9 cellular contexts compared by ENCODE assay signal in genomic region chr16:89315271-89315670, GRCh38.
A peak's percentile ranks its signal among the peaks of the same experiment; 100 is the strongest.
DNase-seq lines count a peak whose midpoint lies in the region; ATAC-seq and TF ChIP-seq lines count a peak whose summit lies in the region.
"Had no signal": no experiment of that assay in that cellular context is flagged by ENCODE, and none has a peak within 500 bp of the region (broad histone marks: within the 10 kb centered on the region; RNA-seq: fewer than 3 reads in every experiment).

No MANE protein-coding gene starts in this region.

- peak overlapping the region; percentile 87 for H3K27ac ChIP-seq in CD4-positive, alpha-beta memory T cell (ENCODE audit: low read depth, low read length)
- H3K27ac ChIP-seq in PC-3 (ENCODE audit: low read length) (peak overlapping the region; percentile 94), dorsolateral prefrontal cortex (peak overlapping the region in 55 of 59 donors; percentile 8 to 90 (median 75)), osteoblast (ENCODE audit: low read depth, low read length) (peak overlapping the region; percentile 64)

- intact Hi-C loops in CD4-positive, alpha-beta memory T cell (cut with micrococcal nuclease) = loop anchor here (5.0 kb wide), 2 partner anchors 172 to 242 kb away; no protein-coding TSS in a partner anchor
- intact Hi-C loops in PC-3 (cut with micrococcal nuclease) (loop anchor here (5.0 kb wide), 1 partner anchor 187 kb away; no protein-coding TSS in a partner anchor), dorsolateral prefrontal cortex (cut with DNase I) (no loop called here)

- BruUV-seq in PC-3 (replicated peaks; lab: Mats Ljungman, UMichigan) = no TSS peak

- peaks cover 4% of the 10 kb centered on the region for H3F3A ChIP-seq in PC-3 (ENCODE audit: low read length, unreplicated experiment)

- H3K27ac Mint-ChIP-seq in CD4-positive, alpha-beta memory T cell = peak overlapping the region; percentile 95 to 100 (median 98)
- H3K27ac Mint-ChIP-seq: dendritic cell treated with granulocyte-macrophage colony-stimulating factor and Interleukin-4, amounts not matched to agents 40 ng/mL and 50 ng/mL, for 4 days had no signal

- H2AFZ ChIP-seq in PC-3 (ENCODE audit: low read length) (no peak overlapping the region), osteoblast (ENCODE audit: low read length) (no peak overlapping the region)

- no peaks in the 10 kb centered on the region for H3K9me2 ChIP-seq in PC-3 (replicated peaks; ENCODE audit: low read length)

- peak overlapping the region in 1 of 2 donors; percentile 33 for H3K4me3 ChIP-seq in CD4-positive, alpha-beta memory T cell (ENCODE audit: low read length in 2 of 2)
- no peak overlapping the region for H3K4me3 ChIP-seq in PC-3 (ENCODE audit: low read length)
- H3K4me3 ChIP-seq in dorsolateral prefrontal cortex = no peak overlapping the region
- H3K4me3 ChIP-seq in osteoblast (ENCODE audit: insufficient read depth, low read length) = no peak overlapping the region

- TF ChIP-seq CTCF in PC-3 (conservative IDR thresholded peaks at IDR 0.05; ENCODE audit: low read depth, low read length) (no peak), dorsolateral prefrontal cortex (IDR thresholded peaks at IDR 0.05 in 54 of 56, conservative IDR thresholded peaks at IDR 0.05 in 2 of 56; ENCODE audit: low read depth in 1 of 56, partially characterized antibody in 56 of 56) (no peak), osteoblast (IDR thresholded peaks at IDR 0.05; ENCODE audit: extremely low read depth, low read depth, low read length) (no peak)

- H3K79me2 ChIP-seq in PC-3 (ENCODE audit: low read length) (peaks cover 91% of the 10 kb centered on the region), osteoblast (ENCODE audit: insufficient read depth, low read length) (peaks cover 100% of the 10 kb centered on the region)

- peak overlapping the region; percentile 79 to 90 (median 86) for H3K4me3 Mint-ChIP-seq in CD4-positive, alpha-beta memory T cell
- H3K4me3 Mint-ChIP-seq: dendritic cell treated with granulocyte-macrophage colony-stimulating factor and Interleukin-4, amounts not matched to agents 40 ng/mL and 50 ng/mL, for 4 days had no signal

- peak overlapping the region; percentile 69 for H3K9ac ChIP-seq in PC-3 (ENCODE audit: low read length)

- peak overlapping the region; percentile 50 for H3K4me2 ChIP-seq in PC-3 (ENCODE audit: low read length)
- no peak overlapping the region for H3K4me2 ChIP-seq in osteoblast (ENCODE audit: insufficient read depth, low read length)

- H3K27me3 ChIP-seq in CD4-positive, alpha-beta memory T cell (ENCODE audit: insufficient read depth, low read length) = no peaks in the 10 kb centered on the region
- H3K27me3 ChIP-seq in PC-3 (ENCODE audit: low read length) = no peaks in the 10 kb centered on the region
- H3K27me3 ChIP-seq in dorsolateral prefrontal cortex = no peaks in the 10 kb centered on the region
- H3K27me3 ChIP-seq in osteoblast (ENCODE audit: insufficient read depth, low read length) = no peaks in the 10 kb centered on the region

- H3K36me3 ChIP-seq in CD4-positive, alpha-beta memory T cell (ENCODE audit: insufficient read depth, low read length) = peaks cover 16% of the 10 kb centered on the region
- peaks cover 16% of the 10 kb centered on the region; the same call in 1 of the 2 replicates for H3K36me3 ChIP-seq in PC-3 (ENCODE audit: low read depth, low read length)
- peaks cover 13% of the 10 kb centered on the region for H3K36me3 ChIP-seq in osteoblast (ENCODE audit: insufficient read depth, low read length)

- no peak for ATAC-seq in PC-3
- no peak for ATAC-seq in GM19328 (IDR thresholded peaks at IDR 0.05; ENCODE audit: unreplicated experiment)

- DNase-seq in CD4-positive, alpha-beta memory T cell = no peak
- DNase-seq in PC-3 = no peak
- DNase-seq in dorsolateral prefrontal cortex = no peak
- DNase-seq in osteoblast (ENCODE audit: insufficient read length, low spot score, missing footprints) = no peak
- DNase-seq in KG1 (lab: John Stamatoyannopoulos, UW) = no peak
- DNase-seq in HK-2 (ENCODE audit: unreplicated experiment) = no peak
- no peak for DNase-seq in COLO668 (lab: John Stamatoyannopoulos, UW; ENCODE audit: unreplicated experiment)

- peaks cover 68 to 96% (median 81%) of the 10 kb centered on the region in 4 donors for H3K4me1 Mint-ChIP-seq in CD4-positive, alpha-beta memory T cell

- H3K36me3 Mint-ChIP-seq in CD4-positive, alpha-beta memory T cell = peaks cover 0 to 34% of the 10 kb centered on the region in 2 donors

- CTCF ChIA-PET in CD4-positive, alpha-beta memory T cell (lab: Charles Lee; ENCODE audit: partially characterized antibody) = interaction anchor here (1.0 to 3.6 kb wide), 7 partner anchors 11 to 241 kb away, joined by 3 to 16 read pairs (median 7); no protein-coding TSS in a partner anchor
- CTCF ChIA-PET in PC-3 (lab: Charles Lee) = no interaction called here

- H3K9me3 Mint-ChIP-seq in CD4-positive, alpha-beta memory T cell = peaks cover 0 to 5% (median 0%) of the 10 kb centered on the region in 8 donors
- H3K9me3 Mint-ChIP-seq: dendritic cell treated with granulocyte-macrophage colony-stimulating factor and Interleukin-4, amounts not matched to agents 40 ng/mL and 50 ng/mL, for 4 days had no signal

- peaks cover 98% of the 10 kb centered on the region for H3K4me1 ChIP-seq in CD4-positive, alpha-beta memory T cell (ENCODE audit: insufficient read depth, low read length)
- H3K4me1 ChIP-seq in PC-3 (ENCODE audit: insufficient read depth, low read length) (peaks cover 59% of the 10 kb centered on the region), osteoblast (ENCODE audit: insufficient read depth, low read length) (peaks cover 37% of the 10 kb centered on the region)

- POLR2A ChIA-PET in CD4-positive, alpha-beta memory T cell (lab: Charles Lee; ENCODE audit: partially characterized antibody) = interaction anchor here (0.8 to 4.7 kb wide), 25 partner anchors 9 to 558 kb away, joined by 3 to 39 read pairs (median 8); partner anchors contain the start of genes ANKRD11, RPL13, SPG7 and TCF25
- POLR2A ChIA-PET in PC-3 (lab: Charles Lee; ENCODE audit: unreplicated experiment) = no interaction called here

- H4K20me1 ChIP-seq in PC-3 (ENCODE audit: low read length) (no peaks in the 10 kb centered on the region), osteoblast (ENCODE audit: insufficient read depth, low read length) (peaks cover 31% of the 10 kb centered on the region)

- no peaks in the 10 kb centered on the region for H3K9me3 ChIP-seq in CD4-positive, alpha-beta memory T cell (ENCODE audit: control insufficient read depth in 1 of 2, low read length in 2 of 2)
- no peaks in the 10 kb centered on the region for H3K9me3 ChIP-seq in PC-3 (ENCODE audit: low read length)
- H3K9me3 ChIP-seq in osteoblast (ENCODE audit: low read depth, low read length) = no peaks in the 10 kb centered on the region

- no peaks in the 10 kb centered on the region for H3K27me3 Mint-ChIP-seq in CD4-positive, alpha-beta memory T cell
- H3K27me3 Mint-ChIP-seq: dendritic cell treated with granulocyte-macrophage colony-stimulating factor and Interleukin-4, amounts not matched to agents 40 ng/mL and 50 ng/mL, for 4 days had no signal

Comparison
In these comparisons a context has a peak if more than half of its experiments do, and no peak if none do; other contexts are left out.
1. intact Hi-C loops: an anchor here in CD4-positive, alpha-beta memory T cell (5.0 kb wide) and PC-3 (5.0 kb wide); none called in dorsolateral prefrontal cortex.